Comparison of ENCODE assay signal across 16 cellular contexts in the genomic region with DNA sequence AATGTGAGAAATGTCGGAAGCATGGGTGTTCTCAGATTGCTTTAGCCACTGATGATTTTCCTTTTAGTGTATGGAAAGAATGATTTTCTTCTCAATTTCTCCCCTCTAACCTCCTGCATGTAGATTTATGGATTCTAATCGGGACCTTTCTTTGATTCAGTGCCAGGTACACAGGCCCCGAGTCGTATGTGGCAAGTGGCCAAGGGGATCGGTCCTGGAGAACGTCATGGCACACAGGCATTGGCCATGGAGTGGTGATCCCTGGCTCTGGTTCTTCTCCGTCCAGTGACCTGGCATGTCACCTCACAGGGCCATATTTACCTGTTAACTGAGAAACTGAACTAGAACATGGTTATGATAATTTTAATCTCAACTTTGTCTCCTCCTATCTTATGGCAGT. TPM values are rescaled to one million over a fixed set of nuclear protein-coding genes. Genes with fewer than 3 reads are reported as not detected.
DNase-seq lines count a peak whose midpoint lies in the region; ATAC-seq and TF ChIP-seq lines count a peak whose summit lies in the region.
"Had no signal": no experiment of that assay in that cellular context is flagged by ENCODE, and none has a peak within 500 bp of the region (broad histone marks: within the 10 kb centered on the region; RNA-seq: fewer than 3 reads in every experiment).

No MANE protein-coding gene starts in this region.

- peaks cover 18% of the 10 kb centered on the region for H3K4me1 Mint-ChIP-seq in activated naive CD8-positive, alpha-beta T cell (ENCODE audit: low read depth)
- peaks cover 34% of the 10 kb centered on the region for H3K4me1 Mint-ChIP-seq in activated naive CD8-positive, alpha-beta T cell treated with anti-CD3 and anti-CD28 coated beads for 36 hours

- TF ChIP-seq CTCF in dorsolateral prefrontal cortex (IDR thresholded peaks at IDR 0.05 in 54 of 56, conservative IDR thresholded peaks at IDR 0.05 in 2 of 56; ENCODE audit: low read depth in 1 of 56, partially characterized antibody in 56 of 56) (no peak), mucosa of descending colon (IDR thresholded peaks at IDR 0.05) (no peak), tibial artery (IDR thresholded peaks at IDR 0.05) (no peak), lower leg skin (IDR thresholded peaks at IDR 0.05) (no peak)

- H3K36me3 Mint-ChIP-seq in activated naive CD8-positive, alpha-beta T cell = peaks cover 19% of the 10 kb centered on the region
- H3K36me3 Mint-ChIP-seq in activated naive CD8-positive, alpha-beta T cell treated with anti-CD3 and anti-CD28 coated beads for 36 hours = peaks cover 18% of the 10 kb centered on the region

- H3K9me3 Mint-ChIP-seq in activated naive CD8-positive, alpha-beta T cell (ENCODE audit: low read depth) = no peaks in the 10 kb centered on the region
- H3K9me3 Mint-ChIP-seq in activated naive CD8-positive, alpha-beta T cell treated with anti-CD3 and anti-CD28 coated beads for 36 hours = peaks cover 2% of the 10 kb centered on the region
- H3K9me3 Mint-ChIP-seq: activated T-cell treated with anti-CD3 and anti-CD28 coated beads, Interleukin-2, amount 50 U/mL, for 4 hours had no signal

- no peaks in the 10 kb centered on the region for H3K36me3 ChIP-seq in mucosa of descending colon (ENCODE audit: low read depth)
- peaks cover 0 to 4% (median 0%) of the 10 kb centered on the region in 3 donors for H3K36me3 ChIP-seq in tibial artery
- H3K36me3 ChIP-seq: neutrophil, upper lobe of left lung had no signal

- no peaks in the 10 kb centered on the region for H3K27me3 Mint-ChIP-seq in activated naive CD8-positive, alpha-beta T cell
- H3K27me3 Mint-ChIP-seq in activated naive CD8-positive, alpha-beta T cell treated with anti-CD3 and anti-CD28 coated beads for 36 hours = no peaks in the 10 kb centered on the region

- WGBS in lower leg skin, 2 donors = 31 to 51% methylated on average over 7 of the region's 7 CpGs

- intact Hi-C loops in dorsolateral prefrontal cortex (cut with DNase I) (no loop called here), mucosa of descending colon (cut with DNase I, micrococcal nuclease) (no loop called here), tibial artery (cut with DNase I; ENCODE audit: low total_unique reads) (no loop called here), lower leg skin (cut with DNase I; ENCODE audit: low total_unique reads) (no loop called here)

- ATAC-seq in mucosa of descending colon = peak; percentile 76
- ATAC-seq in GM21737 (IDR thresholded peaks at IDR 0.05; ENCODE audit: unreplicated experiment) = no peak
- ATAC-seq: activated T-cell treated with anti-CD3 and anti-CD28 coated beads, Interleukin-2, amount 50 U/mL, for 4 hours; foreskin keratinocyte had no signal

- TF ChIP-seq POLR2A in lower leg skin (IDR thresholded peaks at IDR 0.05) = no peak

- no peak overlapping the region for H3K4me3 ChIP-seq in dorsolateral prefrontal cortex
- no peak overlapping the region for H3K4me3 ChIP-seq in mucosa of descending colon
- H3K4me3 ChIP-seq in tibial artery = no peak overlapping the region
- no peak overlapping the region for H3K4me3 ChIP-seq in lower leg skin (ENCODE audit: low read depth, poor library complexity, severe bottlenecking)
- H3K4me3 ChIP-seq: upper lobe of left lung had no signal

- DNase-seq in activated naive CD8-positive, alpha-beta T cell treated with anti-CD3 and anti-CD28 coated beads for 36 hours = no peak
- DNase-seq in dorsolateral prefrontal cortex (no peak), mucosa of descending colon (peak; percentile 66 to 73 (median 72)), tibial artery (peak in 1 of 2 donors; percentile 74), lower leg skin (ENCODE audit: low spot score in 2 of 2) (no peak)
- no peak for DNase-seq in activated effector memory CD4-positive, alpha-beta T cell treated with anti-CD3 and anti-CD28 coated beads, Interleukin-2, amount 50 U/mL, for 16 hours
- DNase-seq: ACHN; activated T-cell treated with anti-CD3 and anti-CD28 coated beads, Interleukin-2, amount 50 U/mL, for 4 hours; effector CD4-positive, alpha-beta T cell; foreskin keratinocyte; kidney; NCI-H2227 treated with DMSO at 0.1 percent for 48 hours; upper lobe of left lung had no signal

- H3K4me3 Mint-ChIP-seq in activated naive CD8-positive, alpha-beta T cell = no peak overlapping the region
- no peak overlapping the region for H3K4me3 Mint-ChIP-seq in activated naive CD8-positive, alpha-beta T cell treated with anti-CD3 and anti-CD28 coated beads for 36 hours
- H3K4me3 Mint-ChIP-seq: activated T-cell treated with anti-CD3 and anti-CD28 coated beads, Interleukin-2, amount 50 U/mL, for 4 hours had no signal

- H3K27ac Mint-ChIP-seq in activated naive CD8-positive, alpha-beta T cell = peak overlapping the region; percentile 7
- H3K27ac Mint-ChIP-seq in activated naive CD8-positive, alpha-beta T cell treated with anti-CD3 and anti-CD28 coated beads for 36 hours = no peak overlapping the region

- peak overlapping the region in 51 of 59 donors; percentile 7 to 82 (median 67) for H3K27ac ChIP-seq in dorsolateral prefrontal cortex
- H3K27ac ChIP-seq in tibial artery = peak overlapping the region; percentile 70 to 73
- H3K27ac ChIP-seq: foreskin keratinocyte had no signal

- no peaks in the 10 kb centered on the region for H3K9me3 ChIP-seq in mucosa of descending colon
- H3K9me3 ChIP-seq in tibial artery = no peaks in the 10 kb centered on the region
- H3K9me3 ChIP-seq: neutrophil, upper lobe of left lung had no signal

- H3K27me3 ChIP-seq in dorsolateral prefrontal cortex (no peaks in the 10 kb centered on the region), tibial artery (no peaks in the 10 kb centered on the region)
- H3K27me3 ChIP-seq: foreskin keratinocyte, neutrophil, upper lobe of left lung had no signal

- H3K4me1 ChIP-seq in mucosa of descending colon (ENCODE audit: low read depth) = peaks cover 21% of the 10 kb centered on the region
- H3K4me1 ChIP-seq in tibial artery = peaks cover 0 to 97% (median 62%) of the 10 kb centered on the region in 4 donors

RNA-seq across cellular contexts. Expression of a gene that starts 58.1 kb away (rescaled TPM):
- total RNA-seq in activated naive CD8-positive, alpha-beta T cell treated with anti-CD3 and anti-CD28 coated beads for 36 hours = 10 to 100 TPM; 21.6 to 23.7 TPM
- 10 to 100 TPM; 12.1 to 46.3 (median 20.4) TPM for total RNA-seq in dorsolateral prefrontal cortex
- 10 to 100 TPM; 60.9 to 74.3 (median 72.8) TPM for total RNA-seq in mucosa of descending colon
- 10 to 100 TPM; 17.7 to 27.1 (median 25.0) TPM for total RNA-seq in lower leg skin

Comparison
In these comparisons a context has a peak if more than half of its experiments do, and no peak if none do; other contexts are left out.
1. DNase-seq: peak in mucosa of descending colon (3 of 3); none in activated naive CD8-positive, alpha-beta T cell treated with anti-CD3 and anti-CD28 coated beads for 36 hours (single experiment), dorsolateral prefrontal cortex (0 of 10), lower leg skin (0 of 2) and activated effector memory CD4-positive, alpha-beta T cell treated with anti-CD3 and anti-CD28 coated beads, Interleukin-2, amount 50 U/mL, for 16 hours (single experiment).